In genomic region chr9:90966475-90967150, GRCh38 we compare ENCODE assay signal across 11 cellular contexts.
A peak's percentile ranks its signal among the peaks of the same experiment; 100 is the strongest.
DNase-seq lines count a peak whose midpoint lies in the region; ATAC-seq and TF ChIP-seq lines count a peak whose summit lies in the region.
"Had no signal": no experiment of that assay in that cellular context is flagged by ENCODE, and none has a peak within 500 bp of the region (broad histone marks: within the 10 kb centered on the region; RNA-seq: fewer than 3 reads in every experiment).

No MANE protein-coding gene starts in this region.

- peak overlapping the region; percentile 5 for H3K4me2 ChIP-seq in mesenchymal stem cell (ENCODE audit: low read length, poor library complexity, severe bottlenecking)
- H3K4me2 ChIP-seq: A549 had no signal

- TF ChIP-seq CTCF in left lung (IDR thresholded peaks at IDR 0.05) = no peak

- H3K9me3 Mint-ChIP-seq in activated T-helper 17 cell treated with anti-CD3 and anti-CD28 coated beads, Interleukin-2, amount 50 U/mL, for 72 hours = no peaks in the 10 kb centered on the region
- H3K9me3 Mint-ChIP-seq in stimulated activated effector memory CD8-positive, alpha-beta T cell treated with anti-CD3 and anti-CD28 coated beads, Interleukin-12 subunit alpha, Interleukin-12 subunit beta, amount 100 ng/mL, for 72 hours = no peaks in the 10 kb centered on the region

- peak overlapping the region; percentile 2 for H2AK5ac ChIP-seq in mesenchymal stem cell (ENCODE audit: low read length, severe bottlenecking)

- DNase-seq in activated CD4-positive, alpha-beta T cell treated with anti-CD3 and anti-CD28 coated beads for 48 hours = peak; percentile 72
- no peak for DNase-seq in activated CD4-positive, alpha-beta T cell treated with anti-CD3 and anti-CD28 coated beads for 1 hour
- DNase-seq in mesenchymal stem cell (peak; percentile 36), NCI-H2029 (lab: John Stamatoyannopoulos, UW) (no peak), left lung (no peak)
- peak in 1 of 2 donors; percentile 73 for DNase-seq in stimulated activated effector memory CD8-positive, alpha-beta T cell treated with anti-CD3 and anti-CD28 coated beads, Interleukin-12 subunit alpha, Interleukin-12 subunit beta, amount 100 ng/mL, for 72 hours (ENCODE audit: low spot score in 2 of 2)
- DNase-seq: NCI-H1105 had no signal

- peaks cover 28% of the 10 kb centered on the region for H3K4me1 Mint-ChIP-seq in activated T-helper 17 cell treated with anti-CD3 and anti-CD28 coated beads, Interleukin-2, amount 50 U/mL, for 72 hours
- H3K4me1 Mint-ChIP-seq in stimulated activated effector memory CD8-positive, alpha-beta T cell treated with anti-CD3 and anti-CD28 coated beads, Interleukin-12 subunit alpha, Interleukin-12 subunit beta, amount 100 ng/mL, for 72 hours = peaks cover 39% of the 10 kb centered on the region

- no peaks in the 10 kb centered on the region for H3K27me3 ChIP-seq in mesenchymal stem cell (ENCODE audit: control insufficient read depth in 1 of 2, insufficient read depth in 1 of 2, low read length in 2 of 2)
- H3K27me3 ChIP-seq in left lung = peaks cover 0 to 24% of the 10 kb centered on the region in 2 donors

- peaks cover 43% of the 10 kb centered on the region for H3K27me3 Mint-ChIP-seq in activated T-helper 17 cell treated with anti-CD3 and anti-CD28 coated beads, Interleukin-2, amount 50 U/mL, for 72 hours

- peak overlapping the region; percentile 36 for H3K4me3 Mint-ChIP-seq in activated T-helper 17 cell treated with anti-CD3 and anti-CD28 coated beads, Interleukin-2, amount 50 U/mL, for 72 hours
- peak overlapping the region; percentile 50 for H3K4me3 Mint-ChIP-seq in stimulated activated effector memory CD8-positive, alpha-beta T cell treated with anti-CD3 and anti-CD28 coated beads, Interleukin-12 subunit alpha, Interleukin-12 subunit beta, amount 100 ng/mL, for 72 hours
- H3K4me3 Mint-ChIP-seq: naive thymus-derived CD4-positive, alpha-beta T cell had no signal

- H2BK15ac ChIP-seq in mesenchymal stem cell (ENCODE audit: low read depth, poor library complexity, severe bottlenecking) = no peak overlapping the region

- H3K9ac ChIP-seq in mesenchymal stem cell (ENCODE audit: low read length) = no peak overlapping the region

- WGBS in mesenchymal stem cell = 81% methylated on average over 19 of the region's 19 CpGs

- H3K79me1 ChIP-seq in mesenchymal stem cell (replicated peaks; ENCODE audit: low read length, poor library complexity, severe bottlenecking) = no peaks in the 10 kb centered on the region

- H4K8ac ChIP-seq in mesenchymal stem cell (ENCODE audit: low read length) = no peak overlapping the region

- no peak overlapping the region for H4K91ac ChIP-seq in mesenchymal stem cell (ENCODE audit: low read length)

- H3K36me3 ChIP-seq in mesenchymal stem cell (ENCODE audit: control insufficient read depth in 1 of 2, insufficient read depth in 2 of 2, low read depth in 1 of 2, low read length in 2 of 2) (no peaks in the 10 kb centered on the region), left lung (no peaks in the 10 kb centered on the region)

- H3K4me1 ChIP-seq in mesenchymal stem cell (ENCODE audit: control insufficient read depth, insufficient read depth, low read depth, low read length) (peaks cover 17% of the 10 kb centered on the region), left lung (peaks cover 3 to 4% of the 10 kb centered on the region in 2 donors)
- H3K4me1 ChIP-seq: A549 had no signal

- H3K27ac ChIP-seq in mesenchymal stem cell (ENCODE audit: low read length, poor library complexity, severe bottlenecking) = peak overlapping the region; percentile 72
- no peak overlapping the region for H3K27ac ChIP-seq in left lung
- H3K27ac ChIP-seq: A549 had no signal

- H3K4me3 ChIP-seq in mesenchymal stem cell (ENCODE audit: insufficient read depth in 1 of 2, low read depth in 1 of 2, low read length in 2 of 2) = no peak overlapping the region
- H3K4me3 ChIP-seq in left lung = no peak overlapping the region
- H3K4me3 ChIP-seq: A549 had no signal

- no peaks in the 10 kb centered on the region for H3K9me3 ChIP-seq in mesenchymal stem cell (ENCODE audit: control insufficient read depth, low read length)
- H3K9me3 ChIP-seq in left lung = no peaks in the 10 kb centered on the region
- H3K9me3 ChIP-seq: A549 had no signal

- H2AFZ ChIP-seq in mesenchymal stem cell (ENCODE audit: low read depth, low read length) = no peak overlapping the region

- H3K14ac ChIP-seq in mesenchymal stem cell (ENCODE audit: low read length in 2 of 2) = no peak overlapping the region

- no peak overlapping the region for H2BK5ac ChIP-seq in mesenchymal stem cell (ENCODE audit: low read depth, low read length, poor library complexity, severe bottlenecking)

- no peaks in the 10 kb centered on the region for H3K36me3 Mint-ChIP-seq in activated T-helper 17 cell treated with anti-CD3 and anti-CD28 coated beads, Interleukin-2, amount 50 U/mL, for 72 hours (ENCODE audit: low read depth)
- no peaks in the 10 kb centered on the region for H3K36me3 Mint-ChIP-seq in stimulated activated effector memory CD8-positive, alpha-beta T cell treated with anti-CD3 and anti-CD28 coated beads, Interleukin-12 subunit alpha, Interleukin-12 subunit beta, amount 100 ng/mL, for 72 hours

- H3K4ac ChIP-seq in mesenchymal stem cell (ENCODE audit: low read depth in 1 of 2, low read length in 2 of 2) = no peak overlapping the region

- H2BK120ac ChIP-seq in mesenchymal stem cell (ENCODE audit: low read depth, low read length) = no peak overlapping the region

- intact Hi-C loops in left lung (cut with DNase I) = no loop called here

- peak; percentile 86 for ATAC-seq in activated T-helper 17 cell treated with anti-CD3 and anti-CD28 coated beads, Interleukin-2, amount 50 U/mL, for 72 hours (replicated peaks)
- ATAC-seq in stimulated activated effector memory CD8-positive, alpha-beta T cell treated with anti-CD3 and anti-CD28 coated beads, Interleukin-12 subunit alpha, Interleukin-12 subunit beta, amount 100 ng/mL, for 72 hours = peak; percentile 84
- ATAC-seq in left lung (no peak), HG03571 (IDR thresholded peaks at IDR 0.05; ENCODE audit: unreplicated experiment) (no peak)
- ATAC-seq: A549; naive thymus-derived CD4-positive, alpha-beta T cell had no signal

- no peak overlapping the region for H2BK12ac ChIP-seq in mesenchymal stem cell (ENCODE audit: low read length in 2 of 2)

- peak overlapping the region; percentile 84 for H3K27ac Mint-ChIP-seq in activated T-helper 17 cell treated with anti-CD3 and anti-CD28 coated beads, Interleukin-2, amount 50 U/mL, for 72 hours
- H3K27ac Mint-ChIP-seq in stimulated activated effector memory CD8-positive, alpha-beta T cell treated with anti-CD3 and anti-CD28 coated beads, Interleukin-12 subunit alpha, Interleukin-12 subunit beta, amount 100 ng/mL, for 72 hours = peak overlapping the region; percentile 62
- H3K27ac Mint-ChIP-seq: naive thymus-derived CD4-positive, alpha-beta T cell had no signal

- H3K18ac ChIP-seq in mesenchymal stem cell (ENCODE audit: low read depth in 1 of 2, low read length in 2 of 2) = no peak overlapping the region

- no peak overlapping the region for H3K23ac ChIP-seq in mesenchymal stem cell (ENCODE audit: low read length in 2 of 2)

Comparison
In these comparisons a context has a peak if more than half of its experiments do, and no peak if none do; other contexts are left out.
1. DNase-seq: peak in activated CD4-positive, alpha-beta T cell treated with anti-CD3 and anti-CD28 coated beads for 48 hours (single experiment) and mesenchymal stem cell (single experiment); none in activated CD4-positive, alpha-beta T cell treated with anti-CD3 and anti-CD28 coated beads for 1 hour (single experiment), NCI-H2029 (single experiment) and left lung (0 of 2).
2. ATAC-seq: peak in activated T-helper 17 cell treated with anti-CD3 and anti-CD28 coated beads, Interleukin-2, amount 50 U/mL, for 72 hours (single experiment) and stimulated activated effector memory CD8-positive, alpha-beta T cell treated with anti-CD3 and anti-CD28 coated beads, Interleukin-12 subunit alpha, Interleukin-12 subunit beta, amount 100 ng/mL, for 72 hours (single experiment); none in left lung (single experiment) and HG03571 (single experiment).